In genomic region chr4:15797320-15797719, GRCh38 we compare ENCODE assay signal across 1 cellular context.
TF ChIP-seq lines count a peak whose summit lies in the region.

No MANE protein-coding gene starts in this region.

TF ChIP-seq in H1, 55 proteins besides CTCF, POLR2A, EP300 and RAD21:
- no peak for TF ChIP-seq ATF2 (IDR thresholded peaks at IDR 0.05; ENCODE audit: low read length)
- no peak for TF ChIP-seq NANOG (IDR thresholded peaks at IDR 0.05; ENCODE audit: insufficient read depth, low read depth, low read length, poor library complexity, severe bottlenecking)
- TF ChIP-seq TAF1 (IDR thresholded peaks at IDR 0.05; ENCODE audit: low read depth, low read length) = no peak
- TF ChIP-seq CHD2 (IDR thresholded peaks at IDR 0.05; ENCODE audit: low read length) = no peak
- no peak for TF ChIP-seq BACH1 (IDR thresholded peaks at IDR 0.05; ENCODE audit: low read length)
TF ChIP-seq in H1: peak in this region for 0.
